8 cellular contexts compared by ENCODE assay signal in genomic region chr19:2086695-2087620, GRCh38. TPM values are rescaled to one million over a fixed set of nuclear protein-coding genes. Genes with fewer than 3 reads are reported as not detected.
A peak's percentile ranks its signal among the peaks of the same experiment; 100 is the strongest.
DNase-seq lines count a peak whose midpoint lies in the region; ATAC-seq and TF ChIP-seq lines count a peak whose summit lies in the region.
"Not testable (repeated sequence)": the region's sequence is repeated elsewhere in the genome, so short reads cannot be mapped to it uniquely, and the experiment has no call there.

No MANE protein-coding gene starts in this region.

- H3K4me1 Mint-ChIP-seq in WTC11 (peaks cover 23% of the 10 kb centered on the region), natural killer cell (peaks cover 71 to 72% of the 10 kb centered on the region in 2 donors)

- H3K9me2 ChIP-seq in DOHH2 (replicated peaks; ENCODE audit: control insufficient read depth, low read length): not testable (repeated sequence)

- TF ChIP-seq POLR2A in thyroid gland (IDR thresholded peaks at IDR 0.05): not testable (repeated sequence)

- not testable (repeated sequence) for TF ChIP-seq CTCF in DOHH2 (IDR thresholded peaks at IDR 0.05; ENCODE audit: low read depth, low read length, poor library complexity, severe bottlenecking); WTC11 (IDR thresholded peaks at IDR 0.05); fibroblast of the aortic adventitia (IDR thresholded peaks at IDR 0.05; ENCODE audit: insufficient read depth, low read length); natural killer cell (IDR thresholded peaks at IDR 0.05); thyroid gland (IDR thresholded peaks at IDR 0.05)

- POLR2A ChIA-PET in WTC11 (lab: Charles Lee): interaction anchor here (0.6 kb wide), 1 partner anchor 66 kb away, joined by 3 read pairs; no protein-coding TSS in a partner anchor

- peak; percentile 26 for ATAC-seq in HG02798 (IDR thresholded peaks at IDR 0.05; ENCODE audit: poor library complexity, unreplicated experiment)
- ATAC-seq in WTC11, natural killer cell: not testable (repeated sequence)

- not testable (repeated sequence) for H3K27ac Mint-ChIP-seq in WTC11
- H3K27ac Mint-ChIP-seq in natural killer cell: peak overlapping the region; percentile 95 to 99

- H3K36me3 Mint-ChIP-seq in WTC11, natural killer cell: not testable (repeated sequence)

- H3K36me3 ChIP-seq in DOHH2 (ENCODE audit: control insufficient read depth, low read length): peaks cover 61% of the 10 kb centered on the region
- H3K36me3 ChIP-seq in thyroid gland: not testable (repeated sequence)

- peak overlapping the region; percentile 74 for H3K4me2 ChIP-seq in DOHH2 (ENCODE audit: low read length)

- peak overlapping the region; percentile 62 for H3K4me3 ChIP-seq in DOHH2 (ENCODE audit: low read length)
- H3K4me3 ChIP-seq in fibroblast of the aortic adventitia (ENCODE audit: low read depth, low read length); thyroid gland (replicated peaks in 1 of 3): not testable (repeated sequence)

- peaks cover 49% of the 10 kb centered on the region for H3K79me2 ChIP-seq in DOHH2 (ENCODE audit: control insufficient read depth, low read length)

- intact Hi-C loops in natural killer cell (cut with micrococcal nuclease): loop anchor here (1.0 to 5.0 kb wide), 5 partner anchors 9 to 205 kb away; partner anchors contain the start of genes IZUMO4, MOB3A, PLEKHJ1 and SF3A2
- intact Hi-C loops in thyroid gland (cut with DNase I): not testable (repeated sequence)

- DNase-seq in NCI-H226 (peak; percentile 81), amniotic epithelial cell (ENCODE audit: low read depth) (peak; percentile 85), fibroblast of the aortic adventitia (ENCODE audit: low read depth) (peak; percentile 22), thyroid gland (peak in 1 of 2 donors; percentile 18)
- not testable (repeated sequence) for DNase-seq in WTC11 (ENCODE audit: low spot score); natural killer cell

- CTCF ChIA-PET in WTC11 (lab: Charles Lee): interaction anchor here (0.8 to 0.9 kb wide), 2 partner anchors 9 to 67 kb away, joined by 3 read pairs; no protein-coding TSS in a partner anchor

- H3K4me1 ChIP-seq in DOHH2 (ENCODE audit: control insufficient read depth, low read length): peaks cover 69% of the 10 kb centered on the region
- H3K4me1 ChIP-seq in thyroid gland: peaks cover 9 to 51% of the 10 kb centered on the region in 2 donors

- 79 to 86% methylated on average over 13 of the region's 13 CpGs for WGBS in thyroid gland, 2 donors

- H3K27me3 Mint-ChIP-seq in WTC11 (ENCODE audit: low read depth); natural killer cell (ENCODE audit: low read depth in 2 of 2): not testable (repeated sequence)

- H3F3A ChIP-seq in DOHH2 (ENCODE audit: control insufficient read depth, insufficient read depth): peaks cover 54% of the 10 kb centered on the region

- not testable (repeated sequence) for H3K9me3 ChIP-seq in DOHH2 (ENCODE audit: control insufficient read depth, insufficient read depth, low read length); thyroid gland

- not testable (repeated sequence) for H3K9me3 Mint-ChIP-seq in WTC11, natural killer cell

- H3K27ac ChIP-seq in DOHH2 (ENCODE audit: low read depth, low read length) (peak overlapping the region; percentile 99), thyroid gland (peak overlapping the region in 2 of 3 donors; percentile 7 to 30)

- not testable (repeated sequence) for H4K20me1 ChIP-seq in DOHH2 (ENCODE audit: control insufficient read depth, insufficient read depth, low read depth, low read length)

- H3K4me3 Mint-ChIP-seq in WTC11: not testable (repeated sequence)
- peak overlapping the region; percentile 80 for H3K4me3 Mint-ChIP-seq in natural killer cell

- H3K27me3 ChIP-seq in DOHH2 (ENCODE audit: control insufficient read depth, low read length); thyroid gland: not testable (repeated sequence)

TF ChIP-seq in WTC11, 78 proteins besides CTCF, POLR2A, EP300 and RAD21:
- TF ChIP-seq GTF2I (CRISPR knock-in tag; conservative IDR thresholded peaks at IDR 0.05) (peak; percentile 42; the same call in 1 of the 2 replicates), ZNF121 (CRISPR knock-in tag; IDR thresholded peaks at IDR 0.05) (peak; percentile 91)

RNA-seq across cellular contexts. Expression of gene MOB3A, which starts 9.2 kb away (rescaled TPM):
- total RNA-seq in WTC11 (2021) (8.1 to 9.8 TPM (median 9.6 TPM) in 3 replicates), fibroblast of the aortic adventitia (ENCODE audit: low replicate concordance) (7.4 and 40.4 TPM in 2 replicates), natural killer cell (100 to 1,000 TPM; 239 to 314 (median 246) TPM), thyroid gland (10 to 100 TPM; 18.5 to 40.4 (median 26.6) TPM)

RNA-seq across cellular contexts. Expression of gene IZUMO4, which starts 9.8 kb away (rescaled TPM):
- total RNA-seq in WTC11 (2021) (0.73 to 1.9 TPM (median 1.8 TPM) in 3 replicates), fibroblast of the aortic adventitia (ENCODE audit: low replicate concordance) (0.16 and 1.4 TPM in 2 replicates), natural killer cell (1 to 10 TPM; 3.3 to 7.6 (median 7.1) TPM), thyroid gland (1 to 10 TPM; 1.1 to 4.2 (median 2.9) TPM)

RNA-seq across cellular contexts. Expression of gene MKNK2, which starts 35.9 kb away (rescaled TPM):
- total RNA-seq in WTC11 (2021): 150 to 165 TPM (median 163 TPM) in 3 replicates
- 75.8 and 84.3 TPM in 2 replicates for total RNA-seq in fibroblast of the aortic adventitia (ENCODE audit: low replicate concordance)
- 100 to 1,000 TPM; 259 to 389 (median 322) TPM for total RNA-seq in natural killer cell
- 100 to 1,000 TPM; 106 to 161 (median 123) TPM for total RNA-seq in thyroid gland
